ENCODE assay signal across 17 cellular contexts in the genomic region with DNA sequence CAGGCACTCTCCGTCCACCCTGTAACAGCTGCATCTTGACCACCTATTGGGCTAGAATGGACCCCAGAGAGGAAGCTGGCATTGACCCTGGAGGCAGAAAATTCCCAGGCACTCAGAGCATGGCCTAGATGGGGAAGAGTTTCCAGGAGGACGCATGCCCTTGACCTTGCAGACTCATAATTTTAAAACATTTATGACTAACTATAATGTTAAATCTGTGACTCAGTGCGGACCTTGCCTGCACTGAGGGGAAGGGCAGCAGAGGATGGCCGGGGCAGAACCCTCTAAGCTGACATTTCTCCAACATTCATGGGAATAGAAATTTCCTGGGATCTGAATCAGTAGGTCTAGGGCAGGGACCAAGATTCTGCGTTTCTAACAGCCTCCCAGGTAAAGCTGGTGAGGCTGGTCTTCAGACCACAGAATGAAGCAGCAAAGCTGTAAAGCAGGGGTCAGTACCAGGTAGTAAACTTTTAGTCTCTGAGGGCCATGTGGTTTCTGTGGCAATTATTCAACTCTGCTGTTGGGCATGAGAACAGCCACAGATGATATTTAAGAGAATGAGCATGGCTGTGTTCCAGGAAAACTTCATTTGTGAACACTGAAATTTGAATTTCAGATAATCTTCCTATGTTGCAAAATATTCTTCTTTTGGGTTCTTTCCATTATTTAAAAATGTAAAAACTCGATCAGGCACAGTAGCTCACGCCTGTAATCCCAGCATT.
A peak's percentile ranks its signal among the peaks of the same experiment; 100 is the strongest.
DNase-seq lines count a peak whose midpoint lies in the region; TF ChIP-seq lines count a peak whose summit lies in the region.
"Had no signal": no experiment of that assay in that cellular context is flagged by ENCODE, and none has a peak within 500 bp of the region (broad histone marks: within the 10 kb centered on the region; RNA-seq: fewer than 3 reads in every experiment).

No MANE protein-coding gene starts in this region.

- DNase-seq in HCEC 1CT (peak; percentile 61), RKO (ENCODE audit: low spot score) (peak; percentile 22), fibroblast of pulmonary artery (ENCODE audit: low read depth) (peak; percentile 41), stromal cell of bone marrow (ENCODE audit: low read depth) (peak; percentile 21), medulla oblongata (ENCODE audit: extremely low spot score) (no peak)
- no peak for DNase-seq in activated T-cell treated with anti-CD3 and anti-CD28 coated beads, Interleukin-2, amount 50 U/mL, for 1 hour
- no peak for DNase-seq in activated CD8-positive, alpha-beta memory T cell treated with anti-CD3 and anti-CD28 coated beads, Interleukin-2, amount 50 U/mL, for 48 hours
- DNase-seq: activated CD4-positive, alpha-beta T cell treated with anti-CD3 and anti-CD28 coated beads, Interleukin-2, amount 50 U/mL, for 4 hours; activated effector memory CD4-positive, alpha-beta T cell treated with anti-CD3 and anti-CD28 coated beads, Interleukin-2, amount 50 U/mL, for 16 hours; DND-41; SIG-M5; stimulated activated CD4-positive, alpha-beta T cell treated with anti-CD3 and anti-CD28 coated beads, Interleukin-1b, Interleukin-23, amount 100 ng/mL, for 48 hours; stimulated activated naive CD4-positive, alpha-beta T cell treated with Interleukin-2 at 50 U/mL for 16 hours; WERI-Rb-1 had no signal

- no peak overlapping the region for H3K4me3 ChIP-seq in fibroblast of pulmonary artery (replicated peaks; ENCODE audit: low read depth, low read length)
- H3K4me3 ChIP-seq: cardiac muscle cell, gastroesophageal sphincter, tibial nerve had no signal

- no peak for TF ChIP-seq CTCF in fibroblast of pulmonary artery (IDR thresholded peaks at IDR 0.05; ENCODE audit: low read length, missing control alignments)

Comparison
In these comparisons a context has a peak if more than half of its experiments do, and no peak if none do; other contexts are left out.
1. DNase-seq: peak in HCEC 1CT (single experiment), RKO (single experiment), fibroblast of pulmonary artery (single experiment) and stromal cell of bone marrow (single experiment); none in activated T-cell treated with anti-CD3 and anti-CD28 coated beads, Interleukin-2, amount 50 U/mL, for 1 hour (single experiment), activated CD8-positive, alpha-beta memory T cell treated with anti-CD3 and anti-CD28 coated beads, Interleukin-2, amount 50 U/mL, for 48 hours (single experiment) and medulla oblongata (single experiment).